Comparison of ENCODE assay signal across 1 cellular context in genomic region chr17:45894022-45894784, GRCh38.
A peak's percentile ranks its signal among the peaks of the same experiment; 100 is the strongest.
TF ChIP-seq lines count a peak whose summit lies in the region.

Gene MAPT (plus strand): TSS chr17:45894554. CDS start chr17:45962338, 67,784 bp downstream.

TF ChIP-seq in K562, 482 proteins besides CTCF, POLR2A, EP300 and RAD21 (continued from another document and continues in another):
- TF ChIP-seq ELK3 (CRISPR knock-in tag; IDR thresholded peaks at IDR 0.05) (no peak), RNF2 (IDR thresholded peaks at IDR 0.05) (0 out of 2 replicates have a peak, but pooled peaks have one; percentile 47), CHD2 (IDR thresholded peaks at IDR 0.05; ENCODE audit: low read depth, low read length) (no peak), NFE2L1 (tag; IDR thresholded peaks at IDR 0.05; ENCODE audit: borderline replicate concordance, low read depth) (no peak), CBX1 (IDR thresholded peaks at IDR 0.05; ENCODE audit: low read depth) (peak; percentile 60; the same call in 1 of the 2 replicates), ERF (CRISPR knock-in tag; IDR thresholded peaks at IDR 0.05) (0 out of 2 replicates have a peak, but pooled peaks have one; percentile 11), KLF13 (tag; IDR thresholded peaks at IDR 0.05; ENCODE audit: borderline replicate concordance, low read depth) (no peak), ZNF224 (CRISPR knock-in tag; IDR thresholded peaks at IDR 0.05) (0 out of 2 replicates have a peak, but pooled peaks have one; percentile 64), CCAR2 (IDR thresholded peaks at IDR 0.05; ENCODE audit: low read depth, low read length) (no peak), POLR2G (IDR thresholded peaks at IDR 0.05; ENCODE audit: low read depth, low read length) (peak; percentile 77), HSF4 (CRISPR knock-in tag; IDR thresholded peaks at IDR 0.05; ENCODE audit: borderline replicate concordance) (no peak), ETS2 (tag; IDR thresholded peaks at IDR 0.05; ENCODE audit: borderline replicate concordance, poor library complexity, severe bottlenecking) (no peak), NFXL1 (CRISPR knock-in tag; IDR thresholded peaks at IDR 0.05) (no peak), DNMT1 (IDR thresholded peaks at IDR 0.05) (no peak), ZKSCAN8 (CRISPR knock-in tag; IDR thresholded peaks at IDR 0.05) (no peak), MCM5 (IDR thresholded peaks at IDR 0.05; ENCODE audit: low read depth) (no peak), RHOXF2B (CRISPR knock-in tag; conservative IDR thresholded peaks at IDR 0.05) (no peak), ZC3H8 (IDR thresholded peaks at IDR 0.05) (no peak), HES1 (IDR thresholded peaks at IDR 0.05; ENCODE audit: low read depth) (no peak), ZNF699 (CRISPR knock-in tag; IDR thresholded peaks at IDR 0.05; ENCODE audit: insufficient replicate concordance) (no peak), KDM1A (IDR thresholded peaks at IDR 0.05) (no peak), TCF7 (IDR thresholded peaks at IDR 0.05; ENCODE audit: borderline replicate concordance) (no peak)
- TF ChIP-seq, protein P1, sequence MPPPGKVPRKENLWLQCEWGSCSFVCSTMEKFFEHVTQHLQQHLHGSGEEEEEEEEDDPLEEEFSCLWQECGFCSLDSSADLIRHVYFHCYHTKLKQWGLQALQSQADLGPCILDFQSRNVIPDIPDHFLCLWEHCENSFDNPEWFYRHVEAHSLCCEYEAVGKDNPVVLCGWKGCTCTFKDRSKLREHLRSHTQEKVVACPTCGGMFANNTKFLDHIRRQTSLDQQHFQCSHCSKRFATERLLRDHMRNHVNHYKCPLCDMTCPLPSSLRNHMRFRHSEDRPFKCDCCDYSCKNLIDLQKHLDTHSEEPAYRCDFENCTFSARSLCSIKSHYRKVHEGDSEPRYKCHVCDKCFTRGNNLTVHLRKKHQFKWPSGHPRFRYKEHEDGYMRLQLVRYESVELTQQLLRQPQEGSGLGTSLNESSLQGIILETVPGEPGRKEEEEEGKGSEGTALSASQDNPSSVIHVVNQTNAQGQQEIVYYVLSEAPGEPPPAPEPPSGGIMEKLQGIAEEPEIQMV (tag; conservative IDR thresholded peaks at IDR 0.05; ENCODE audit: low read depth), result no peak
- TF ChIP-seq, protein P2, sequence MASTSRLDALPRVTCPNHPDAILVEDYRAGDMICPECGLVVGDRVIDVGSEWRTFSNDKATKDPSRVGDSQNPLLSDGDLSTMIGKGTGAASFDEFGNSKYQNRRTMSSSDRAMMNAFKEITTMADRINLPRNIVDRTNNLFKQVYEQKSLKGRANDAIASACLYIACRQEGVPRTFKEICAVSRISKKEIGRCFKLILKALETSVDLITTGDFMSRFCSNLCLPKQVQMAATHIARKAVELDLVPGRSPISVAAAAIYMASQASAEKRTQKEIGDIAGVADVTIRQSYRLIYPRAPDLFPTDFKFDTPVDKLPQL (IDR thresholded peaks at IDR 0.05; ENCODE audit: extremely low read depth, insufficient read length), result no peak
- TF ChIP-seq, protein P3, sequence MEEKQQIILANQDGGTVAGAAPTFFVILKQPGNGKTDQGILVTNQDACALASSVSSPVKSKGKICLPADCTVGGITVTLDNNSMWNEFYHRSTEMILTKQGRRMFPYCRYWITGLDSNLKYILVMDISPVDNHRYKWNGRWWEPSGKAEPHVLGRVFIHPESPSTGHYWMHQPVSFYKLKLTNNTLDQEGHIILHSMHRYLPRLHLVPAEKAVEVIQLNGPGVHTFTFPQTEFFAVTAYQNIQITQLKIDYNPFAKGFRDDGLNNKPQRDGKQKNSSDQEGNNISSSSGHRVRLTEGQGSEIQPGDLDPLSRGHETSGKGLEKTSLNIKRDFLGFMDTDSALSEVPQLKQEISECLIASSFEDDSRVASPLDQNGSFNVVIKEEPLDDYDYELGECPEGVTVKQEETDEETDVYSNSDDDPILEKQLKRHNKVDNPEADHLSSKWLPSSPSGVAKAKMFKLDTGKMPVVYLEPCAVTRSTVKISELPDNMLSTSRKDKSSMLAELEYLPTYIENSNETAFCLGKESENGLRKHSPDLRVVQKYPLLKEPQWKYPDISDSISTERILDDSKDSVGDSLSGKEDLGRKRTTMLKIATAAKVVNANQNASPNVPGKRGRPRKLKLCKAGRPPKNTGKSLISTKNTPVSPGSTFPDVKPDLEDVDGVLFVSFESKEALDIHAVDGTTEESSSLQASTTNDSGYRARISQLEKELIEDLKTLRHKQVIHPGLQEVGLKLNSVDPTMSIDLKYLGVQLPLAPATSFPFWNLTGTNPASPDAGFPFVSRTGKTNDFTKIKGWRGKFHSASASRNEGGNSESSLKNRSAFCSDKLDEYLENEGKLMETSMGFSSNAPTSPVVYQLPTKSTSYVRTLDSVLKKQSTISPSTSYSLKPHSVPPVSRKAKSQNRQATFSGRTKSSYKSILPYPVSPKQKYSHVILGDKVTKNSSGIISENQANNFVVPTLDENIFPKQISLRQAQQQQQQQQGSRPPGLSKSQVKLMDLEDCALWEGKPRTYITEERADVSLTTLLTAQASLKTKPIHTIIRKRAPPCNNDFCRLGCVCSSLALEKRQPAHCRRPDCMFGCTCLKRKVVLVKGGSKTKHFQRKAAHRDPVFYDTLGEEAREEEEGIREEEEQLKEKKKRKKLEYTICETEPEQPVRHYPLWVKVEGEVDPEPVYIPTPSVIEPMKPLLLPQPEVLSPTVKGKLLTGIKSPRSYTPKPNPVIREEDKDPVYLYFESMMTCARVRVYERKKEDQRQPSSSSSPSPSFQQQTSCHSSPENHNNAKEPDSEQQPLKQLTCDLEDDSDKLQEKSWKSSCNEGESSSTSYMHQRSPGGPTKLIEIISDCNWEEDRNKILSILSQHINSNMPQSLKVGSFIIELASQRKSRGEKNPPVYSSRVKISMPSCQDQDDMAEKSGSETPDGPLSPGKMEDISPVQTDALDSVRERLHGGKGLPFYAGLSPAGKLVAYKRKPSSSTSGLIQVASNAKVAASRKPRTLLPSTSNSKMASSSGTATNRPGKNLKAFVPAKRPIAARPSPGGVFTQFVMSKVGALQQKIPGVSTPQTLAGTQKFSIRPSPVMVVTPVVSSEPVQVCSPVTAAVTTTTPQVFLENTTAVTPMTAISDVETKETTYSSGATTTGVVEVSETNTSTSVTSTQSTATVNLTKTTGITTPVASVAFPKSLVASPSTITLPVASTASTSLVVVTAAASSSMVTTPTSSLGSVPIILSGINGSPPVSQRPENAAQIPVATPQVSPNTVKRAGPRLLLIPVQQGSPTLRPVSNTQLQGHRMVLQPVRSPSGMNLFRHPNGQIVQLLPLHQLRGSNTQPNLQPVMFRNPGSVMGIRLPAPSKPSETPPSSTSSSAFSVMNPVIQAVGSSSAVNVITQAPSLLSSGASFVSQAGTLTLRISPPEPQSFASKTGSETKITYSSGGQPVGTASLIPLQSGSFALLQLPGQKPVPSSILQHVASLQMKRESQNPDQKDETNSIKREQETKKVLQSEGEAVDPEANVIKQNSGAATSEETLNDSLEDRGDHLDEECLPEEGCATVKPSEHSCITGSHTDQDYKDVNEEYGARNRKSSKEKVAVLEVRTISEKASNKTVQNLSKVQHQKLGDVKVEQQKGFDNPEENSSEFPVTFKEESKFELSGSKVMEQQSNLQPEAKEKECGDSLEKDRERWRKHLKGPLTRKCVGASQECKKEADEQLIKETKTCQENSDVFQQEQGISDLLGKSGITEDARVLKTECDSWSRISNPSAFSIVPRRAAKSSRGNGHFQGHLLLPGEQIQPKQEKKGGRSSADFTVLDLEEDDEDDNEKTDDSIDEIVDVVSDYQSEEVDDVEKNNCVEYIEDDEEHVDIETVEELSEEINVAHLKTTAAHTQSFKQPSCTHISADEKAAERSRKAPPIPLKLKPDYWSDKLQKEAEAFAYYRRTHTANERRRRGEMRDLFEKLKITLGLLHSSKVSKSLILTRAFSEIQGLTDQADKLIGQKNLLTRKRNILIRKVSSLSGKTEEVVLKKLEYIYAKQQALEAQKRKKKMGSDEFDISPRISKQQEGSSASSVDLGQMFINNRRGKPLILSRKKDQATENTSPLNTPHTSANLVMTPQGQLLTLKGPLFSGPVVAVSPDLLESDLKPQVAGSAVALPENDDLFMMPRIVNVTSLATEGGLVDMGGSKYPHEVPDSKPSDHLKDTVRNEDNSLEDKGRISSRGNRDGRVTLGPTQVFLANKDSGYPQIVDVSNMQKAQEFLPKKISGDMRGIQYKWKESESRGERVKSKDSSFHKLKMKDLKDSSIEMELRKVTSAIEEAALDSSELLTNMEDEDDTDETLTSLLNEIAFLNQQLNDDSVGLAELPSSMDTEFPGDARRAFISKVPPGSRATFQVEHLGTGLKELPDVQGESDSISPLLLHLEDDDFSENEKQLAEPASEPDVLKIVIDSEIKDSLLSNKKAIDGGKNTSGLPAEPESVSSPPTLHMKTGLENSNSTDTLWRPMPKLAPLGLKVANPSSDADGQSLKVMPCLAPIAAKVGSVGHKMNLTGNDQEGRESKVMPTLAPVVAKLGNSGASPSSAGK (IDR thresholded peaks at IDR 0.05), result peak; percentile 96
- TF ChIP-seq, protein P4, sequence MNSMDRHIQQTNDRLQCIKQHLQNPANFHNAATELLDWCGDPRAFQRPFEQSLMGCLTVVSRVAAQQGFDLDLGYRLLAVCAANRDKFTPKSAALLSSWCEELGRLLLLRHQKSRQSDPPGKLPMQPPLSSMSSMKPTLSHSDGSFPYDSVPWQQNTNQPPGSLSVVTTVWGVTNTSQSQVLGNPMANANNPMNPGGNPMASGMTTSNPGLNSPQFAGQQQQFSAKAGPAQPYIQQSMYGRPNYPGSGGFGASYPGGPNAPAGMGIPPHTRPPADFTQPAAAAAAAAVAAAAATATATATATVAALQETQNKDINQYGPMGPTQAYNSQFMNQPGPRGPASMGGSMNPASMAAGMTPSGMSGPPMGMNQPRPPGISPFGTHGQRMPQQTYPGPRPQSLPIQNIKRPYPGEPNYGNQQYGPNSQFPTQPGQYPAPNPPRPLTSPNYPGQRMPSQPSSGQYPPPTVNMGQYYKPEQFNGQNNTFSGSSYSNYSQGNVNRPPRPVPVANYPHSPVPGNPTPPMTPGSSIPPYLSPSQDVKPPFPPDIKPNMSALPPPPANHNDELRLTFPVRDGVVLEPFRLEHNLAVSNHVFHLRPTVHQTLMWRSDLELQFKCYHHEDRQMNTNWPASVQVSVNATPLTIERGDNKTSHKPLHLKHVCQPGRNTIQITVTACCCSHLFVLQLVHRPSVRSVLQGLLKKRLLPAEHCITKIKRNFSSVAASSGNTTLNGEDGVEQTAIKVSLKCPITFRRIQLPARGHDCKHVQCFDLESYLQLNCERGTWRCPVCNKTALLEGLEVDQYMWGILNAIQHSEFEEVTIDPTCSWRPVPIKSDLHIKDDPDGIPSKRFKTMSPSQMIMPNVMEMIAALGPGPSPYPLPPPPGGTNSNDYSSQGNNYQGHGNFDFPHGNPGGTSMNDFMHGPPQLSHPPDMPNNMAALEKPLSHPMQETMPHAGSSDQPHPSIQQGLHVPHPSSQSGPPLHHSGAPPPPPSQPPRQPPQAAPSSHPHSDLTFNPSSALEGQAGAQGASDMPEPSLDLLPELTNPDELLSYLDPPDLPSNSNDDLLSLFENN (IDR thresholded peaks at IDR 0.05; ENCODE audit: low read depth in 2 of 2, low read length in 2 of 2), result 0 out of 4 replicates have a peak, but pooled peaks of 1 of the 2 experiments have one; percentile 23
- TF ChIP-seq, protein P5, sequence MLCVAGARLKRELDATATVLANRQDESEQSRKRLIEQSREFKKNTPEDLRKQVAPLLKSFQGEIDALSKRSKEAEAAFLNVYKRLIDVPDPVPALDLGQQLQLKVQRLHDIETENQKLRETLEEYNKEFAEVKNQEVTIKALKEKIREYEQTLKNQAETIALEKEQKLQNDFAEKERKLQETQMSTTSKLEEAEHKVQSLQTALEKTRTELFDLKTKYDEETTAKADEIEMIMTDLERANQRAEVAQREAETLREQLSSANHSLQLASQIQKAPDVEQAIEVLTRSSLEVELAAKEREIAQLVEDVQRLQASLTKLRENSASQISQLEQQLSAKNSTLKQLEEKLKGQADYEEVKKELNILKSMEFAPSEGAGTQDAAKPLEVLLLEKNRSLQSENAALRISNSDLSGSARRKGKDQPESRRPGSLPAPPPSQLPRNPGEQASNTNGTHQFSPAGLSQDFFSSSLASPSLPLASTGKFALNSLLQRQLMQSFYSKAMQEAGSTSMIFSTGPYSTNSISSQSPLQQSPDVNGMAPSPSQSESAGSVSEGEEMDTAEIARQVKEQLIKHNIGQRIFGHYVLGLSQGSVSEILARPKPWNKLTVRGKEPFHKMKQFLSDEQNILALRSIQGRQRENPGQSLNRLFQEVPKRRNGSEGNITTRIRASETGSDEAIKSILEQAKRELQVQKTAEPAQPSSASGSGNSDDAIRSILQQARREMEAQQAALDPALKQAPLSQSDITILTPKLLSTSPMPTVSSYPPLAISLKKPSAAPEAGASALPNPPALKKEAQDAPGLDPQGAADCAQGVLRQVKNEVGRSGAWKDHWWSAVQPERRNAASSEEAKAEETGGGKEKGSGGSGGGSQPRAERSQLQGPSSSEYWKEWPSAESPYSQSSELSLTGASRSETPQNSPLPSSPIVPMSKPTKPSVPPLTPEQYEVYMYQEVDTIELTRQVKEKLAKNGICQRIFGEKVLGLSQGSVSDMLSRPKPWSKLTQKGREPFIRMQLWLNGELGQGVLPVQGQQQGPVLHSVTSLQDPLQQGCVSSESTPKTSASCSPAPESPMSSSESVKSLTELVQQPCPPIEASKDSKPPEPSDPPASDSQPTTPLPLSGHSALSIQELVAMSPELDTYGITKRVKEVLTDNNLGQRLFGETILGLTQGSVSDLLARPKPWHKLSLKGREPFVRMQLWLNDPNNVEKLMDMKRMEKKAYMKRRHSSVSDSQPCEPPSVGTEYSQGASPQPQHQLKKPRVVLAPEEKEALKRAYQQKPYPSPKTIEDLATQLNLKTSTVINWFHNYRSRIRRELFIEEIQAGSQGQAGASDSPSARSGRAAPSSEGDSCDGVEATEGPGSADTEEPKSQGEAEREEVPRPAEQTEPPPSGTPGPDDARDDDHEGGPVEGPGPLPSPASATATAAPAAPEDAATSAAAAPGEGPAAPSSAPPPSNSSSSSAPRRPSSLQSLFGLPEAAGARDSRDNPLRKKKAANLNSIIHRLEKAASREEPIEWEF (CRISPR knock-in tag; IDR thresholded peaks at IDR 0.05), result no peak
- TF ChIP-seq, protein P6, sequence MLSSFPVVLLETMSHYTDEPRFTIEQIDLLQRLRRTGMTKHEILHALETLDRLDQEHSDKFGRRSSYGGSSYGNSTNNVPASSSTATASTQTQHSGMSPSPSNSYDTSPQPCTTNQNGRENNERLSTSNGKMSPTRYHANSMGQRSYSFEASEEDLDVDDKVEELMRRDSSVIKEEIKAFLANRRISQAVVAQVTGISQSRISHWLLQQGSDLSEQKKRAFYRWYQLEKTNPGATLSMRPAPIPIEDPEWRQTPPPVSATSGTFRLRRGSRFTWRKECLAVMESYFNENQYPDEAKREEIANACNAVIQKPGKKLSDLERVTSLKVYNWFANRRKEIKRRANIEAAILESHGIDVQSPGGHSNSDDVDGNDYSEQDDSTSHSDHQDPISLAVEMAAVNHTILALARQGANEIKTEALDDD (IDR thresholded peaks at IDR 0.05), result no peak
